Comparison of ENCODE assay signal across 25 cellular contexts in the genomic region with DNA sequence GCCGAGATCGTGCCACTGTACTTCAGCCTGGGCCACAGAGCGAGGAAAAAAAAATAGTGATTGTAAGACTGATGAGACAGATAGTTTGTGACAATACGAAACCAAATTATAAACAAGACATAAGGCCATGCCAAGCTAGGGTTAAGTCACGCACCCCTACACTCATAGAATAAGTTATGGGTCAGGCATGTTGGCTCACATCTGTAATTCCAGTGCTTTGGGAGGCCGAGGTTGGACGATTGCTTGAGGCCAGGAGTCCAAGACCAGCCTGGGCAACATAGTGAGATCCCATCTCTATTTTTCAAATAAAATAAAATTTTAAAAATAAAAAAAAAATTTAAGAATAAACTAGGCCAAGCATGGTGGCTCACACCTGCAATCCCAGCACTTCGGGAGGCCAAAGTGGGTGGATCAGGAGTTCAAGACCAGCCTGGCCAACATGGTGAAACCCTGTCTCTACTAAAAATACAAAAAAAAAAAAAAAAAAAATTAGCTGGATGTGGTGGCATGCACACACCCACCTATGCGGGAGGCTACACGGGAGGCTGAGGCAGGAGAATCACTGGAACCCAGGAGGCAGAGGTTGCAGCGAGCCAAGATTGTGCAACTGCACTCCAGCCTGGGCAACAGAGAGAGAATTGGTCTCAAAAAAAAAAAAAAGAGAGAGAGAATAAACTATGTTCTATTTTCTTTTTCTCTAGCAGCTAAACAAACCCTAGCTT. TPM values are rescaled to one million over a fixed set of nuclear protein-coding genes. Genes with fewer than 3 reads are reported as not detected.
DNase-seq lines count a peak whose midpoint lies in the region; ATAC-seq, FAIRE-seq and TF ChIP-seq lines count a peak whose summit lies in the region.
"Had no signal": no experiment of that assay in that cellular context is flagged by ENCODE, and none has a peak within 500 bp of the region (broad histone marks: within the 10 kb centered on the region; RNA-seq: fewer than 3 reads in every experiment).

No MANE protein-coding gene starts in this region.

- H3K9ac ChIP-seq in HepG2 (ENCODE audit: insufficient read depth, low read depth, low read length): no peak overlapping the region
- no peak overlapping the region for H3K9ac ChIP-seq in OCI-LY3 (ENCODE audit: low read length)
- peak overlapping the region; percentile 5 to 49; a peak in 1 of 4 replicates for H3K9ac ChIP-seq in K562 (ENCODE audit: insufficient read depth in 1 of 2, low read depth in 2 of 2, low read length in 2 of 2)

- H3K27ac ChIP-seq in HepG2 (ENCODE audit: extremely low read length, insufficient read depth, low read length) (no peak overlapping the region), right lobe of liver (no peak overlapping the region), OCI-LY3 (ENCODE audit: low read length) (no peak overlapping the region), K562 (ENCODE audit: extremely low read depth, low read depth, low read length) (peak overlapping the region; percentile 37; the same call in 1 of the 3 replicates), GM23338 (ENCODE audit: low read depth) (no peak overlapping the region)
- H3K27ac ChIP-seq: HL-60, Peyer's patch had no signal

- POLR2A ChIA-PET in HepG2 (lab: Yijun Ruan, JAX): no interaction called here
- POLR2A ChIA-PET in K562 (lab: Yijun Ruan, JAX): interaction anchor here (0.7 to 1.3 kb wide), 5 partner anchors 11 to 89 kb away, joined by 3 to 5 read pairs (median 3); a partner anchor contains a TSS

- H3K9me3 ChIP-seq in HepG2 (ENCODE audit: low read length) (no peaks in the 10 kb centered on the region), right lobe of liver (no peaks in the 10 kb centered on the region), OCI-LY3 (ENCODE audit: insufficient read depth, low read length) (no peaks in the 10 kb centered on the region), K562 (replicated peaks; ENCODE audit: control insufficient read depth, insufficient read depth, low read depth, low read length) (no peaks in the 10 kb centered on the region)
- H3K9me3 ChIP-seq: Peyer's patch had no signal

- H3K36me3 Mint-ChIP-seq in GM23338 (ENCODE audit: low read depth) (no peaks in the 10 kb centered on the region), Calu3 (ENCODE audit: insufficient read depth, unreplicated experiment) (no peaks in the 10 kb centered on the region)

- TF ChIP-seq CTCF in HepG2 (CRISPR knock-in tag; IDR thresholded peaks at IDR 0.05) (no peak), right lobe of liver (IDR thresholded peaks at IDR 0.05) (no peak), OCI-LY3 (IDR thresholded peaks at IDR 0.05; ENCODE audit: low read depth, low read length) (no peak), K562 (IDR thresholded peaks at IDR 0.05 in 2 of 3, conservative IDR thresholded peaks at IDR 0.05 in 1 of 3; ENCODE audit: insufficient read depth in 2 of 3, low read depth in 1 of 3, low read length in 3 of 3) (no peak), GM23338 (conservative IDR thresholded peaks at IDR 0.05; ENCODE audit: low read depth in 2 of 2) (no peak), Calu3 (IDR thresholded peaks at IDR 0.05; ENCODE audit: unreplicated experiment) (no peak)

- BruUV-seq in HepG2 (replicated peaks; lab: Mats Ljungman, UMichigan) (no TSS peak), K562 (replicated peaks; lab: Mats Ljungman, UMichigan) (no TSS peak), Calu3 (replicated peaks; lab: Mats Ljungman, UMichigan) (no TSS peak)

- no peaks in the 10 kb centered on the region for H3K9me1 ChIP-seq in K562 (ENCODE audit: control insufficient read depth, insufficient read depth, low read length)

- 0 out of 2 replicates have a peak overlapping the region, but pooled peaks have one; percentile 1 for H3K4me2 ChIP-seq in HepG2 (ENCODE audit: low read depth, low read length)
- H3K4me2 ChIP-seq in OCI-LY3 (ENCODE audit: low read length): peak overlapping the region; percentile 28; the same call in 1 of the 2 replicates
- H3K4me2 ChIP-seq in K562 (ENCODE audit: insufficient read depth, low read length): peak overlapping the region; percentile 59; the same call in 1 of the 2 replicates
- H3K4me2 ChIP-seq in GM23338: no peak overlapping the region

- H3K36me3 ChIP-seq in HepG2 (replicated peaks in 1 of 2; ENCODE audit: control insufficient read depth in 1 of 2, insufficient read depth in 2 of 2, low read length in 2 of 2) (no peaks in the 10 kb centered on the region), right lobe of liver (no peaks in the 10 kb centered on the region), OCI-LY3 (replicated peaks; ENCODE audit: low read depth, low read length) (no peaks in the 10 kb centered on the region), K562 (ENCODE audit: control insufficient read depth, insufficient read depth, low read length) (no peaks in the 10 kb centered on the region), GM23338 (ENCODE audit: insufficient read depth) (no peaks in the 10 kb centered on the region)
- H3K36me3 ChIP-seq: Peyer's patch had no signal

- TF ChIP-seq RAD21 in HepG2 (CRISPR knock-in tag; IDR thresholded peaks at IDR 0.05): no peak
- no peak for TF ChIP-seq RAD21 in K562 (CRISPR knock-in tag; conservative IDR thresholded peaks at IDR 0.05 in 1 of 2, IDR thresholded peaks at IDR 0.05 in 1 of 2)

- no peaks in the 10 kb centered on the region for H3K79me2 ChIP-seq in HepG2 (ENCODE audit: insufficient read depth, low read length)
- no peaks in the 10 kb centered on the region for H3K79me2 ChIP-seq in OCI-LY3 (ENCODE audit: low read length)
- no peaks in the 10 kb centered on the region for H3K79me2 ChIP-seq in K562 (ENCODE audit: control insufficient read depth, insufficient read depth, low read length)
- H3K79me2 ChIP-seq in GM23338 (replicated peaks; ENCODE audit: insufficient read depth): no peaks in the 10 kb centered on the region

- DNase-seq in HepG2 (ENCODE audit: low spot score) (no peak), right lobe of liver (no peak), K562 (ENCODE audit: extremely low read depth in 1 of 4, low spot score in 3 of 4) (no peak), GM23338 (ENCODE audit: low spot score) (no peak), NCI-H1694 treated with DMSO at 0.1 percent for 48 hours (lab: John Stamatoyannopoulos, UW) (no peak), Calu3 (no peak)
- DNase-seq: 8988T; ACHN; CD4-positive, alpha-beta T cell; EL; GDM1; H7; HFFc6; Kasumi-1; MV-4-11; NCI-H1105; NCI-H1436 treated with DMSO at 0.1 percent for 48 hours; NCI-H1930; NCI-H2227 treated with DMSO at 0.1 percent for 48 hours; Peyer's patch; SHP77 treated with DMSO at 0.1 percent for 48 hours; T-helper 1 cell had no signal

- 44% methylated on average over 11 of the region's 11 CpGs for WGBS in HepG2 (ENCODE audit: low lambda C conversion rate)
- WGBS in right lobe of liver (ENCODE audit: insufficient coverage, low coverage, low lambda C conversion rate, missing lambda C conversion rate): 83% methylated on average over 11 of the region's 11 CpGs
- WGBS in K562 (ENCODE audit: insufficient coverage, low coverage, missing lambda C conversion rate): 65% methylated on average over 11 of the region's 11 CpGs

- H3K27me3 Mint-ChIP-seq in GM23338 (ENCODE audit: insufficient read depth, low read depth, poor library complexity) (peaks cover 6% of the 10 kb centered on the region), Calu3 (ENCODE audit: unreplicated experiment) (no peaks in the 10 kb centered on the region)
- H3K27me3 Mint-ChIP-seq: CD4-positive, alpha-beta T cell had no signal

- H3K4me1 Mint-ChIP-seq in GM23338 (peaks cover 5% of the 10 kb centered on the region; the same call in 2 of the 3 replicates), Calu3 (ENCODE audit: low read depth, unreplicated experiment) (no peaks in the 10 kb centered on the region)

- in situ Hi-C loops in HepG2 (cut with HindIII; ENCODE audit: extremely low pct_ligation_motif_present, low pct_unique_long_range_greater_than_20kb) (no loop called here), K562 (cut with MboI) (no loop called here)

- TF ChIP-seq POLR2A in HepG2 (IDR thresholded peaks at IDR 0.05; ENCODE audit: insufficient read depth in 1 of 2, low read depth in 2 of 2, low read length in 2 of 2): no peak
- no peak for TF ChIP-seq POLR2A in right lobe of liver (IDR thresholded peaks at IDR 0.05)
- TF ChIP-seq POLR2A in K562 (conservative IDR thresholded peaks at IDR 0.05): no peak

- CTCF ChIA-PET in HepG2 (lab: Yijun Ruan, JAX; ENCODE audit: low intra/inter-chr PET ratio, low total read pairs) (no interaction called here), K562 (lab: Yijun Ruan, JAX; ENCODE audit: low intra/inter-chr PET ratio) (no interaction called here), Calu3 (lab: Charles Lee) (interaction anchor here (0.6 to 0.8 kb wide), 2 partner anchors 9 to 13 kb away, joined by 3 read pairs; no protein-coding TSS in a partner anchor)

- H3K27ac Mint-ChIP-seq in GM23338: no peak overlapping the region
- H3K27ac Mint-ChIP-seq in Calu3 (ENCODE audit: unreplicated experiment): no peak overlapping the region
- H3K27ac Mint-ChIP-seq: CD4-positive, alpha-beta T cell; HFFc6 had no signal

- intact Hi-C loops in HepG2 (cut with micrococcal nuclease; ENCODE audit: unreplicated experiment) (no loop called here), right lobe of liver (cut with DNase I) (no loop called here), K562 (cut with micrococcal nuclease) (no loop called here), Calu3 (cut with micrococcal nuclease; ENCODE audit: unreplicated experiment) (no loop called here)

- no peak for FAIRE-seq in HepG2 (lab: Jason Lieb, UNC)
- FAIRE-seq in K562 (lab: Jason Lieb, UNC): no peak

- H3K4me1 ChIP-seq in HepG2 (ENCODE audit: insufficient read depth, low read length) (peaks cover 22% of the 10 kb centered on the region), right lobe of liver (no peaks in the 10 kb centered on the region), OCI-LY3 (ENCODE audit: low read length) (peaks cover 15% of the 10 kb centered on the region), K562 (replicated peaks in 1 of 2; ENCODE audit: control insufficient read depth in 2 of 2, insufficient read depth in 2 of 2, low read length in 2 of 2) (peaks cover 3 to 9% of the 10 kb centered on the region in 2 experiments; a peak in 4 of 5 replicates), GM23338 (ENCODE audit: insufficient read depth) (no peaks in the 10 kb centered on the region)
- H3K4me1 ChIP-seq: Peyer's patch had no signal

- no peak overlapping the region for H2AFZ ChIP-seq in HepG2 (ENCODE audit: low read length)
- no peak overlapping the region for H2AFZ ChIP-seq in OCI-LY3 (ENCODE audit: low read depth, low read length)
- peak overlapping the region; percentile 76 for H2AFZ ChIP-seq in K562 (ENCODE audit: low read depth, low read length)
- no peak overlapping the region for H2AFZ ChIP-seq in GM23338

- TF ChIP-seq EP300 in HepG2 (IDR thresholded peaks at IDR 0.05; ENCODE audit: low read depth in 2 of 2, low read length in 2 of 2) (no peak), HepG2 (CRISPR knock-in tag; IDR thresholded peaks at IDR 0.05; ENCODE audit: borderline replicate concordance) (no peak), K562 (IDR thresholded peaks at IDR 0.05; ENCODE audit: low read length) (no peak)

- H3F3A ChIP-seq in GM23338 (replicated peaks; ENCODE audit: low read depth): no peaks in the 10 kb centered on the region

- H3K9me3 Mint-ChIP-seq in GM23338 (no peaks in the 10 kb centered on the region), Calu3 (ENCODE audit: low read depth, unreplicated experiment) (no peaks in the 10 kb centered on the region)
- H3K9me3 Mint-ChIP-seq: CD4-positive, alpha-beta T cell; HFFc6 had no signal

- H4K20me1 ChIP-seq in HepG2 (ENCODE audit: insufficient read depth, low read length): no peaks in the 10 kb centered on the region
- no peaks in the 10 kb centered on the region for H4K20me1 ChIP-seq in OCI-LY3 (ENCODE audit: insufficient read depth, low read length)
- H4K20me1 ChIP-seq in K562 (replicated peaks; ENCODE audit: control insufficient read depth, insufficient read depth, low read length): no peaks in the 10 kb centered on the region
- no peaks in the 10 kb centered on the region for H4K20me1 ChIP-seq in GM23338 (replicated peaks; ENCODE audit: insufficient read depth)

- ATAC-seq in HepG2: no peak
- ATAC-seq in right lobe of liver: no peak
- ATAC-seq in K562: no peak; the same call in 2 of the 3 replicates
- no peak for ATAC-seq in GM23338
- ATAC-seq in GM21528 (IDR thresholded peaks at IDR 0.05; ENCODE audit: low FRiP score, unreplicated experiment): no peak

- H3K27me3 ChIP-seq in HepG2 (ENCODE audit: control insufficient read depth in 1 of 2, insufficient read depth in 2 of 2, low read length in 2 of 2) (no peaks in the 10 kb centered on the region), right lobe of liver (no peaks in the 10 kb centered on the region), OCI-LY3 (ENCODE audit: low read depth, low read length) (no peaks in the 10 kb centered on the region), K562 (ENCODE audit: control insufficient read depth in 2 of 2, insufficient read depth in 2 of 2, low read length in 2 of 2) (no peaks in the 10 kb centered on the region), GM23338 (ENCODE audit: insufficient read depth) (no peaks in the 10 kb centered on the region)
- H3K27me3 ChIP-seq: Peyer's patch had no signal

- no peaks in the 10 kb centered on the region for H3K9me2 ChIP-seq in GM23338 (ENCODE audit: insufficient read depth)

- no peak overlapping the region for H3K4me3 Mint-ChIP-seq in GM23338
- no peak overlapping the region for H3K4me3 Mint-ChIP-seq in Calu3 (ENCODE audit: low read depth, unreplicated experiment)
- H3K4me3 Mint-ChIP-seq: CD4-positive, alpha-beta T cell; HFFc6 had no signal

- H3K4me3 ChIP-seq in HepG2 (replicated peaks in 1 of 3; ENCODE audit: insufficient read depth in 1 of 3, low read depth in 2 of 3, low read length in 3 of 3): no peak overlapping the region
- H3K4me3 ChIP-seq in right lobe of liver: no peak overlapping the region
- H3K4me3 ChIP-seq in OCI-LY3 (ENCODE audit: low read length): no peak overlapping the region
- H3K4me3 ChIP-seq in K562: no peak overlapping the region
- no peak overlapping the region for H3K4me3 ChIP-seq in GM23338
- H3K4me3 ChIP-seq: Peyer's patch had no signal

RNA-seq across cellular contexts. Expression of a gene that starts 50.1 kb away (rescaled TPM):
- 0.08 and 0.24 TPM in 2 replicates for total RNA-seq in HepG2 (2016; rRNA removed; fragmentation: Illumina TruSeq; extraction: Trizol)
- not detected in 2 replicates for total RNA-seq in HepG2 (2016; cell fraction: cytosol; rRNA removed; fragmentation: Illumina TruSeq; extraction: Trizol; ENCODE audit: low read depth)
- 0.12 and 0.15 TPM in 2 replicates for total RNA-seq in HepG2 (2016; cell fraction: insoluble cytoplasmic fraction; rRNA removed; fragmentation: Illumina TruSeq; extraction: Trizol)
- total RNA-seq in HepG2 (2016; cell fraction: membrane; rRNA removed; fragmentation: Illumina TruSeq; extraction: Trizol): 0.09 and 0.17 TPM in 2 replicates
- total RNA-seq in HepG2 (2016; cell fraction: nucleus; rRNA removed; fragmentation: Illumina TruSeq; extraction: Trizol): 0.09 TPM in 1 of 2 replicates, not detected in the other
- polyA plus RNA-seq in HepG2 (2011; rRNA removed): 0.26 and 0.29 TPM in 2 replicates
- polyA plus RNA-seq in HepG2 (2011; cell fraction: cytosol; rRNA removed): 0.09 and 0.24 TPM in 2 replicates
- 0.57 and 0.74 TPM in 2 replicates for polyA plus RNA-seq in HepG2 (2011; cell fraction: nucleus; rRNA removed)
- polyA plus RNA-seq in HepG2 (2012): 0.07 and 0.09 TPM in 2 replicates
- polyA plus RNA-seq in HepG2 (2016; cell fraction: cytosol; fragmentation: Illumina TruSeq; extraction: Trizol; ENCODE audit: low read depth): not detected in 2 replicates
- polyA plus RNA-seq in HepG2 (2016; cell fraction: insoluble cytoplasmic fraction; fragmentation: Illumina TruSeq; extraction: Trizol; ENCODE audit: low read depth): 0.24 TPM in 1 of 2 replicates, not detected in the other
- 0.12 TPM in 1 of 2 replicates, not detected in the other for polyA plus RNA-seq in HepG2 (2016; cell fraction: membrane; fragmentation: Illumina TruSeq; extraction: Trizol; ENCODE audit: low read depth)
- 0.65 and 1.1 TPM in 2 replicates for polyA plus RNA-seq in HepG2 (2016; cell fraction: nucleus; fragmentation: Illumina TruSeq; extraction: Trizol; ENCODE audit: insufficient read depth, low read depth)
- 1.4 and 1.6 TPM in 2 replicates for polyA minus RNA-seq in HepG2 (2011; rRNA and poly(A)+ RNA removed; ENCODE audit: low replicate concordance)
- not detected in 2 replicates for polyA minus RNA-seq in HepG2 (2011; cell fraction: cytosol; rRNA and poly(A)+ RNA removed)
- polyA minus RNA-seq in HepG2 (2011; cell fraction: nucleus; rRNA and poly(A)+ RNA removed): not detected in 2 replicates
- under 1 TPM in 4 of 6 experiments, not detected in 2; 0.15 to 0.74 (median 0.36) TPM for total RNA-seq in right lobe of liver
- 1.5 and 3.2 TPM in 2 replicates for total RNA-seq in K562 (2011; cell fraction: chromatin; rRNA removed; ENCODE audit: low replicate concordance)
- total RNA-seq in K562 (2011; cell fraction: nucleolus; rRNA removed): 2.8 and 3.0 TPM in 2 replicates
- total RNA-seq in K562 (2011; cell fraction: nucleoplasm; rRNA removed): 3.4 and 4.1 TPM in 2 replicates
- total RNA-seq in K562 (2014; rRNA removed): 0.20 and 0.27 TPM in 2 replicates
- total RNA-seq in K562 (2014; rRNA removed; fragmentation: Illumina TruSeq; extraction: Trizol): 0.16 and 0.36 TPM in 2 replicates
- total RNA-seq in K562 (2015; rRNA removed; fragmentation: Illumina TruSeq; extraction: Trizol): 0.23 and 0.25 TPM in 2 replicates
- total RNA-seq in K562 (2021): 0.22 and 0.71 TPM in 2 replicates
- 0.39 and 0.63 TPM in 2 replicates for polyA plus RNA-seq in K562 (2011; rRNA removed)
- 0.31 and 0.60 TPM in 2 replicates for polyA plus RNA-seq in K562 (2011; cell fraction: cytosol; rRNA removed)
- 1.6 and 2.8 TPM in 2 replicates for polyA plus RNA-seq in K562 (2011; cell fraction: nucleus; rRNA removed)
- 0.17 and 1.2 TPM in 2 replicates for polyA plus RNA-seq in K562 (2012)
- polyA plus RNA-seq in K562 (2014; fragmentation: Illumina TruSeq; extraction: Trizol): 0.19 and 0.42 TPM in 2 replicates
- under 1 TPM in 1 of 2 experiments, not detected in 1; 0.03 TPM for polyA plus RNA-seq in K562 (2014; fragmentation: Nextera tagmentation; extraction: Ambion mirVana)
- polyA plus RNA-seq in K562 (2014; rRNA removed): 0.25 and 0.46 TPM in 2 replicates
- 0.21 and 0.67 TPM in 2 replicates for polyA minus RNA-seq in K562 (2011; rRNA and poly(A)+ RNA removed)
- 0.38 TPM in 1 of 2 replicates, not detected in the other for polyA minus RNA-seq in K562 (2011; cell fraction: cytosol; rRNA and poly(A)+ RNA removed)
- polyA minus RNA-seq in K562 (2011; cell fraction: nucleus; rRNA and poly(A)+ RNA removed): 1.00 and 1.9 TPM in 2 replicates
- 1.3 and 2.9 TPM in 2 replicates for total RNA-seq in GM23338 (2014; rRNA removed; shearing (Covaris generic))
- 0.68 and 0.73 TPM in 2 replicates for polyA plus RNA-seq in GM23338 (2016; fragmentation: Nextera tagmentation; extraction: Ambion mirVana)
- total RNA-seq in Calu3 (2022): 6.3 and 8.4 TPM in 2 replicates

Comparison
In these comparisons a context has a peak if more than half of its experiments do, and no peak if none do; other contexts are left out.
1. H3K9ac ChIP-seq: peak in K562 (2 of 2); none in HepG2 (single experiment) and OCI-LY3 (single experiment).